In the genomic region with DNA sequence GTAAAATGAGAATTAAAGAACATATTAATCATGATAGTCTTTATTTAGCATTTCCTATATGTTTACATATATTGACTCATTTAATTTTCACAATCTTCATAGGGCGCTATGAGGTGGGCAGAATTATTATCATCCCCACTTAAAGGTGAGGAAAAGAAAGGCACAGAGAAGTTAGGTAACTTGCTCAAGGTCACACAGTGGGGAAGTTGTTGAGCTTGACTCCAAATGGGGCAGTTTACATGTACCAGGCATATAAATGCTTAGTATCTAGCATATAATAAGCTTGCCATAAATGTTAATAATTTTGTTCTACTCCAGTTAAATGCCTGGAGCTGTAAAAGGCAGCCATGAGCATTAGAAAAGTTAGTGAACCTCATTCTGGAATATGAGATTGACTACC, we compare ENCODE assay signal across 9 cellular contexts. TPM values are rescaled to one million over a fixed set of nuclear protein-coding genes. Genes with fewer than 3 reads are reported as not detected.
DNase-seq lines count a peak whose midpoint lies in the region; ATAC-seq and TF ChIP-seq lines count a peak whose summit lies in the region.
"Had no signal": no experiment of that assay in that cellular context is flagged by ENCODE, and none has a peak within 500 bp of the region (broad histone marks: within the 10 kb centered on the region; RNA-seq: fewer than 3 reads in every experiment).

No MANE protein-coding gene starts in this region.

- no peaks in the 10 kb centered on the region for H3K9me3 Mint-ChIP-seq in activated naive CD4-positive, alpha-beta T cell treated with anti-CD3 and anti-CD28 coated beads, Interleukin-2, amount 10 ng/mL, durations not matched to agents 7 days and 5 days
- no peaks in the 10 kb centered on the region for H3K9me3 Mint-ChIP-seq in activated CD4-positive, alpha-beta memory T cell treated with anti-CD3 and anti-CD28 coated beads, Interleukin-2, amount 10 ng/mL, durations not matched to agents 7 days and 5 days

- H3K9me3 ChIP-seq in gastroesophageal sphincter (no peaks in the 10 kb centered on the region), suprapubic skin (no peaks in the 10 kb centered on the region)

- TF ChIP-seq POLR2A in gastroesophageal sphincter (IDR thresholded peaks at IDR 0.05) (no peak), suprapubic skin (IDR thresholded peaks at IDR 0.05) (no peak)

- WGBS in gastroesophageal sphincter (ENCODE audit: low coverage in 1 of 2), 2 donors = 60 to 100% methylated on average over 1 of the region's 1 CpG
- 83% methylated on average over 1 of the region's 1 CpG for WGBS in suprapubic skin

- ATAC-seq in gastroesophageal sphincter = no peak

- TF ChIP-seq EP300 in gastroesophageal sphincter (IDR thresholded peaks at IDR 0.05) (no peak), suprapubic skin (IDR thresholded peaks at IDR 0.05) (no peak)

- CTCF ChIA-PET in activated naive CD4-positive, alpha-beta T cell treated with anti-CD3 and anti-CD28 coated beads, Interleukin-2, amount 10 ng/mL, durations not matched to agents 7 days and 5 days (lab: Charles Lee) = interaction anchor here (0.9 to 1.4 kb wide), 2 partner anchors 11 to 13 kb away, joined by 4 to 5 read pairs; no protein-coding TSS in a partner anchor
- CTCF ChIA-PET in activated CD4-positive, alpha-beta memory T cell treated with anti-CD3 and anti-CD28 coated beads, Interleukin-2, amount 10 ng/mL, durations not matched to agents 7 days and 5 days (lab: Charles Lee) = interaction anchor here (1.0 kb wide), 1 partner anchor 11 kb away, joined by 3 read pairs; no protein-coding TSS in a partner anchor

- H3K27ac ChIP-seq in gastroesophageal sphincter (peak overlapping the region in 1 of 4 donors; percentile 89), suprapubic skin (no peak overlapping the region), substantia nigra (ENCODE audit: low read depth, low read length, poor library complexity, severe bottlenecking) (no peak overlapping the region)

- no peak overlapping the region for H3K27ac Mint-ChIP-seq in activated naive CD4-positive, alpha-beta T cell treated with anti-CD3 and anti-CD28 coated beads, Interleukin-2, amount 10 ng/mL, durations not matched to agents 7 days and 5 days
- no peak overlapping the region for H3K27ac Mint-ChIP-seq in activated CD4-positive, alpha-beta memory T cell treated with anti-CD3 and anti-CD28 coated beads, Interleukin-2, amount 10 ng/mL, durations not matched to agents 7 days and 5 days

- H3K36me3 Mint-ChIP-seq in activated naive CD4-positive, alpha-beta T cell treated with anti-CD3 and anti-CD28 coated beads, Interleukin-2, amount 10 ng/mL, durations not matched to agents 7 days and 5 days = peaks cover 22% of the 10 kb centered on the region
- H3K36me3 Mint-ChIP-seq in activated CD4-positive, alpha-beta memory T cell treated with anti-CD3 and anti-CD28 coated beads, Interleukin-2, amount 10 ng/mL, durations not matched to agents 7 days and 5 days (ENCODE audit: low read depth) = peaks cover 27% of the 10 kb centered on the region

- POLR2A ChIA-PET in activated CD4-positive, alpha-beta memory T cell treated with anti-CD3 and anti-CD28 coated beads, Interleukin-2, amount 10 ng/mL, durations not matched to agents 7 days and 5 days (lab: Charles Lee) = interaction anchor here (3.1 kb wide), 1 partner anchor 14 kb away, joined by 13 read pairs; no protein-coding TSS in a partner anchor

- H3K27me3 ChIP-seq in gastroesophageal sphincter (no peaks in the 10 kb centered on the region), suprapubic skin (no peaks in the 10 kb centered on the region)

- no peak for DNase-seq in activated naive CD4-positive, alpha-beta T cell treated with anti-CD3 and anti-CD28 coated beads, Interleukin-2, amount 10 ng/mL, durations not matched to agents 7 days and 5 days
- no peak for DNase-seq in activated naive CD4-positive, alpha-beta T cell (lab: John Stamatoyannopoulos, UW)
- DNase-seq in activated CD4-positive, alpha-beta memory T cell treated with anti-CD3 and anti-CD28 coated beads, Interleukin-2, amount 10 ng/mL, durations not matched to agents 7 days and 5 days = no peak
- DNase-seq in suprapubic skin (ENCODE audit: low spot score in 2 of 2) (no peak), HCEC 1CT (no peak), UCSD-AML1 (lab: John Stamatoyannopoulos, UW; ENCODE audit: unreplicated experiment) (no peak), substantia nigra (lab: John Stamatoyannopoulos, UW) (no peak)
- DNase-seq: activated CD4-positive, alpha-beta T cell treated with anti-CD3 and anti-CD28 coated beads for 1 hour had no signal

- H3K4me3 ChIP-seq in gastroesophageal sphincter (peak overlapping the region; percentile 64 to 99), suprapubic skin (peak overlapping the region; percentile 63)

- H3K36me3 ChIP-seq in gastroesophageal sphincter = peaks cover 0 to 5% of the 10 kb centered on the region in 2 donors
- no peaks in the 10 kb centered on the region for H3K36me3 ChIP-seq in suprapubic skin

- TF ChIP-seq CTCF in gastroesophageal sphincter (IDR thresholded peaks at IDR 0.05) = no peak
- no peak for TF ChIP-seq CTCF in suprapubic skin (IDR thresholded peaks at IDR 0.05)

- H3K4me3 Mint-ChIP-seq in activated naive CD4-positive, alpha-beta T cell treated with anti-CD3 and anti-CD28 coated beads, Interleukin-2, amount 10 ng/mL, durations not matched to agents 7 days and 5 days = peak overlapping the region; percentile 77
- H3K4me3 Mint-ChIP-seq in activated CD4-positive, alpha-beta memory T cell treated with anti-CD3 and anti-CD28 coated beads, Interleukin-2, amount 10 ng/mL, durations not matched to agents 7 days and 5 days = peak overlapping the region; percentile 80

- H3K4me1 ChIP-seq in gastroesophageal sphincter (peaks cover 0 to 60% (median 0%) of the 10 kb centered on the region in 3 donors), suprapubic skin (no peaks in the 10 kb centered on the region)

- peaks cover 54% of the 10 kb centered on the region for H3K4me1 Mint-ChIP-seq in activated naive CD4-positive, alpha-beta T cell treated with anti-CD3 and anti-CD28 coated beads, Interleukin-2, amount 10 ng/mL, durations not matched to agents 7 days and 5 days
- H3K4me1 Mint-ChIP-seq in activated CD4-positive, alpha-beta memory T cell treated with anti-CD3 and anti-CD28 coated beads, Interleukin-2, amount 10 ng/mL, durations not matched to agents 7 days and 5 days = peaks cover 58% of the 10 kb centered on the region

- no peaks in the 10 kb centered on the region for H3K27me3 Mint-ChIP-seq in activated naive CD4-positive, alpha-beta T cell treated with anti-CD3 and anti-CD28 coated beads, Interleukin-2, amount 10 ng/mL, durations not matched to agents 7 days and 5 days
- H3K27me3 Mint-ChIP-seq in activated CD4-positive, alpha-beta memory T cell treated with anti-CD3 and anti-CD28 coated beads, Interleukin-2, amount 10 ng/mL, durations not matched to agents 7 days and 5 days = no peaks in the 10 kb centered on the region

RNA-seq across cellular contexts. Expression of a gene that starts 1.5 kb away (rescaled TPM):
- total RNA-seq in activated CD4-positive, alpha-beta memory T cell treated with anti-CD3 and anti-CD28 coated beads, Interleukin-2, amount 10 ng/mL, durations not matched to agents 7 days and 5 days = 1 to 10 TPM; 4.8 to 5.9 TPM
- 10 to 100 TPM; 21.0 to 33.0 (median 23.6) TPM for total RNA-seq in gastroesophageal sphincter
- 10 to 100 TPM; 14.4 to 22.8 (median 17.3) TPM for total RNA-seq in suprapubic skin

RNA-seq across cellular contexts. Expression of a gene that starts 1.5 kb away (rescaled TPM):
- total RNA-seq in activated CD4-positive, alpha-beta memory T cell treated with anti-CD3 and anti-CD28 coated beads, Interleukin-2, amount 10 ng/mL, durations not matched to agents 7 days and 5 days = 10 to 100 TPM; 20.2 TPM
- total RNA-seq in gastroesophageal sphincter (1 to 10 TPM; 1.4 to 4.0 (median 1.9) TPM), suprapubic skin (1 to 10 TPM; 1.6 to 2.3 (median 1.9) TPM)

RNA-seq across cellular contexts. Expression of a gene that starts 1.9 kb away (rescaled TPM):
- 10 to 100 TPM; 23.5 to 25.2 TPM for total RNA-seq in activated CD4-positive, alpha-beta memory T cell treated with anti-CD3 and anti-CD28 coated beads, Interleukin-2, amount 10 ng/mL, durations not matched to agents 7 days and 5 days
- total RNA-seq in gastroesophageal sphincter (10 to 100 TPM; 12.3 to 18.6 (median 15.0) TPM), suprapubic skin (10 to 100 TPM in 3 of 4 donors, 1 to 10 TPM in 1; 8.8 to 16.2 (median 10.4) TPM)

RNA-seq across cellular contexts. Expression of a gene that starts 42.8 kb away (rescaled TPM):
- total RNA-seq in activated CD4-positive, alpha-beta memory T cell treated with anti-CD3 and anti-CD28 coated beads, Interleukin-2, amount 10 ng/mL, durations not matched to agents 7 days and 5 days = 10 to 100 TPM; 45.7 to 49.9 TPM
- total RNA-seq in gastroesophageal sphincter (10 to 100 TPM; 67.8 to 96.3 (median 87.7) TPM), suprapubic skin (10 to 100 TPM; 22.9 to 37.9 (median 28.6) TPM)

RNA-seq across cellular contexts. Expression of a gene that starts 46.9 kb away (rescaled TPM):
- 10 to 100 TPM in 1 of 2 experiments, 1 to 10 TPM in 1; 8.9 to 10.2 TPM for total RNA-seq in activated CD4-positive, alpha-beta memory T cell treated with anti-CD3 and anti-CD28 coated beads, Interleukin-2, amount 10 ng/mL, durations not matched to agents 7 days and 5 days
- total RNA-seq in gastroesophageal sphincter (10 to 100 TPM; 12.5 to 26.5 (median 19.1) TPM), suprapubic skin (10 to 100 TPM in 1 of 4 donors, 1 to 10 TPM in 3; 5.1 to 15.0 (median 6.7) TPM)

Comparison
In these comparisons a context has a peak if more than half of its experiments do, and no peak if none do; other contexts are left out.
1. RNA of a gene that starts 1.5 kb away (total RNA-seq): 20.2 TPM in activated CD4-positive, alpha-beta memory T cell treated with anti-CD3 and anti-CD28 coated beads, Interleukin-2, amount 10 ng/mL, durations not matched to agents 7 days and 5 days; 1.6 to 2.3 TPM in suprapubic skin and 1.4 to 4.0 TPM in gastroesophageal sphincter; every median in the first group is over 4 times any median in the second.